17 cellular contexts compared by ENCODE assay signal in genomic region chr2:158213743-158214142, GRCh38.
"Had no signal": no experiment of that assay in that cellular context is flagged by ENCODE, and none has a peak within 500 bp of the region (broad histone marks: within the 10 kb centered on the region; RNA-seq: fewer than 3 reads in every experiment).

No MANE protein-coding gene starts in this region.

- H3K9me3 Mint-ChIP-seq: activated CD4-positive, alpha-beta memory T cell treated with anti-CD3 and anti-CD28 coated beads for 36 hours; activated naive CD4-positive, alpha-beta T cell treated with anti-CD3 and anti-CD28 coated beads, Interleukin-2, amount 50 U/mL, for 72 hours; activated T-cell treated with anti-CD3 and anti-CD28 coated beads, Interleukin-2, amount 50 U/mL, for 24 hours; endodermal cell had no signal

- H3K36me3 Mint-ChIP-seq: activated CD4-positive, alpha-beta memory T cell treated with anti-CD3 and anti-CD28 coated beads for 36 hours; activated naive CD4-positive, alpha-beta T cell treated with anti-CD3 and anti-CD28 coated beads, Interleukin-2, amount 50 U/mL, for 72 hours; naive B cell had no signal

- DNase-seq: activated CD4-positive, alpha-beta memory T cell treated with anti-CD3 and anti-CD28 coated beads for 36 hours; activated CD4-positive, alpha-beta T cell treated with anti-CD3 and anti-CD28 coated beads for 36 hours; activated effector memory CD4-positive, alpha-beta T cell treated with Interleukin-2 at 50 U/mL for 16 hours; activated T-cell treated with anti-CD3 and anti-CD28 coated beads, Interleukin-2, amount 50 U/mL, for 24 hours; endodermal cell; posterior cingulate gyrus; retina; stimulated activated CD4-positive, alpha-beta T cell treated with anti-CD3 and anti-CD28 coated beads, Interleukin-15, amount 100 ng/mL, for 24 hours; stimulated activated CD4-positive, alpha-beta T cell treated with anti-CD3 and anti-CD28 coated beads, Interleukin-4, amount 100 ng/mL, for 24 hours; stimulated activated naive CD4-positive, alpha-beta T cell; uterus; WERI-Rb-1 had no signal

- H3K27ac Mint-ChIP-seq: activated CD4-positive, alpha-beta memory T cell treated with anti-CD3 and anti-CD28 coated beads for 36 hours; activated CD4-positive, alpha-beta T cell treated with anti-CD3 and anti-CD28 coated beads for 36 hours; activated naive CD4-positive, alpha-beta T cell treated with anti-CD3 and anti-CD28 coated beads, Interleukin-2, amount 50 U/mL, for 72 hours; activated T-cell treated with anti-CD3 and anti-CD28 coated beads, Interleukin-2, amount 50 U/mL, for 24 hours; endodermal cell; naive B cell had no signal

- H3K4me1 ChIP-seq: gastroesophageal sphincter, tibial artery, uterus had no signal

- H3K36me3 ChIP-seq: cardiac muscle cell, gastroesophageal sphincter, tibial artery, uterus, WERI-Rb-1 had no signal

- H3K4me3 Mint-ChIP-seq: activated CD4-positive, alpha-beta memory T cell treated with anti-CD3 and anti-CD28 coated beads for 36 hours; activated CD4-positive, alpha-beta T cell treated with anti-CD3 and anti-CD28 coated beads for 36 hours; activated T-cell treated with anti-CD3 and anti-CD28 coated beads, Interleukin-2, amount 50 U/mL, for 24 hours; endodermal cell had no signal

- H3K4me1 Mint-ChIP-seq: endodermal cell had no signal

- H3K27me3 ChIP-seq: cardiac muscle cell, gastroesophageal sphincter, tibial artery, uterus had no signal

- H3K27ac ChIP-seq: cardiac muscle cell, gastroesophageal sphincter, tibial artery, uterus, WERI-Rb-1 had no signal

- H3K27me3 Mint-ChIP-seq: activated CD4-positive, alpha-beta T cell treated with anti-CD3 and anti-CD28 coated beads for 36 hours; naive B cell had no signal

- H3K4me3 ChIP-seq: cardiac muscle cell, gastroesophageal sphincter, tibial artery, uterus had no signal

- H3K9me3 ChIP-seq: gastroesophageal sphincter, tibial artery, uterus had no signal
